ENCODE assay signal across 10 cellular contexts in genomic region chr7:74271742-74272141, GRCh38. TPM values are rescaled to one million over a fixed set of nuclear protein-coding genes. Genes with fewer than 3 reads are reported as not detected.
DNase-seq lines count a peak whose midpoint lies in the region; ATAC-seq and TF ChIP-seq lines count a peak whose summit lies in the region.
"Had no signal": no experiment of that assay in that cellular context is flagged by ENCODE, and none has a peak within 500 bp of the region (broad histone marks: within the 10 kb centered on the region; RNA-seq: fewer than 3 reads in every experiment).

No MANE protein-coding gene starts in this region.

- no peak overlapping the region for H3K4me3 Mint-ChIP-seq in activated CD4-positive, alpha-beta T cell treated with anti-CD3 and anti-CD28 coated beads, Interleukin-2, amount 10 ng/mL, durations not matched to agents 7 days and 5 days
- peak overlapping the region in 1 of 8 donors; percentile 28 for H3K4me3 Mint-ChIP-seq in CD4-positive, alpha-beta memory T cell

- POLR2A ChIA-PET in activated CD4-positive, alpha-beta T cell treated with anti-CD3 and anti-CD28 coated beads, Interleukin-2, amount 10 ng/mL, durations not matched to agents 7 days and 5 days (lab: Charles Lee): interaction anchor here (0.6 kb wide), 1 partner anchor 10 kb away, joined by 4 read pairs; no protein-coding TSS in a partner anchor
- POLR2A ChIA-PET in CD4-positive, alpha-beta memory T cell (lab: Charles Lee; ENCODE audit: partially characterized antibody): no interaction called here

- H3K9me3 Mint-ChIP-seq in activated CD4-positive, alpha-beta T cell treated with anti-CD3 and anti-CD28 coated beads, Interleukin-2, amount 10 ng/mL, durations not matched to agents 7 days and 5 days: no peaks in the 10 kb centered on the region
- no peaks in the 10 kb centered on the region for H3K9me3 Mint-ChIP-seq in CD4-positive, alpha-beta memory T cell

- no peaks in the 10 kb centered on the region for H3K36me3 Mint-ChIP-seq in activated CD4-positive, alpha-beta T cell treated with anti-CD3 and anti-CD28 coated beads, Interleukin-2, amount 10 ng/mL, durations not matched to agents 7 days and 5 days (ENCODE audit: low read depth)
- H3K36me3 Mint-ChIP-seq in CD4-positive, alpha-beta memory T cell: no peaks in the 10 kb centered on the region

- H3K27me3 Mint-ChIP-seq in activated CD4-positive, alpha-beta T cell treated with anti-CD3 and anti-CD28 coated beads, Interleukin-2, amount 10 ng/mL, durations not matched to agents 7 days and 5 days: peaks cover 12% of the 10 kb centered on the region
- H3K27me3 Mint-ChIP-seq in CD4-positive, alpha-beta memory T cell: peaks cover 0 to 9% of the 10 kb centered on the region in 2 donors

- H3K4me1 ChIP-seq in right lobe of liver: peaks cover 0 to 6% (median 0%) of the 10 kb centered on the region in 4 donors
- H3K4me1 ChIP-seq in thoracic aorta (ENCODE audit: control insufficient read depth in 1 of 2, low read depth in 2 of 2): peaks cover 4 to 16% of the 10 kb centered on the region in 2 donors
- H3K4me1 ChIP-seq in CD4-positive, alpha-beta memory T cell (ENCODE audit: insufficient read depth, low read length): no peaks in the 10 kb centered on the region

- no peak for DNase-seq in activated CD4-positive, alpha-beta T cell treated with anti-CD3 and anti-CD28 coated beads, Interleukin-2, amount 10 ng/mL, durations not matched to agents 7 days and 5 days
- DNase-seq in activated CD4-positive, alpha-beta T cell treated with anti-CD3 and anti-CD28 coated beads for 4 hours: no peak
- DNase-seq in UCSD-AML1 (lab: John Stamatoyannopoulos, UW; ENCODE audit: unreplicated experiment): peak; percentile 30
- no peak for DNase-seq in right lobe of liver
- no peak for DNase-seq in thoracic aorta (ENCODE audit: low spot score)
- no peak for DNase-seq in CD4-positive, alpha-beta memory T cell
- no peak for DNase-seq in LoVo (ENCODE audit: low spot score)
- DNase-seq: activated T-cell treated with anti-CD3 and anti-CD28 coated beads, Interleukin-2, amount 50 U/mL, for 1 hour; NCI-H524 treated with DMSO at 0.1 percent for 48 hours had no signal

- H3K36me3 ChIP-seq in right lobe of liver (no peaks in the 10 kb centered on the region), thoracic aorta (no peaks in the 10 kb centered on the region)
- no peaks in the 10 kb centered on the region for H3K36me3 ChIP-seq in CD4-positive, alpha-beta memory T cell (ENCODE audit: insufficient read depth, low read length)

- H3K27ac Mint-ChIP-seq in activated CD4-positive, alpha-beta T cell treated with anti-CD3 and anti-CD28 coated beads, Interleukin-2, amount 10 ng/mL, durations not matched to agents 7 days and 5 days: peak overlapping the region; percentile 68
- H3K27ac Mint-ChIP-seq in CD4-positive, alpha-beta memory T cell: peak overlapping the region in 3 of 7 donors; percentile 53 to 74 (median 65)

- peaks cover 22% of the 10 kb centered on the region for H3K4me1 Mint-ChIP-seq in activated CD4-positive, alpha-beta T cell treated with anti-CD3 and anti-CD28 coated beads, Interleukin-2, amount 10 ng/mL, durations not matched to agents 7 days and 5 days
- peaks cover 4 to 7% (median 5%) of the 10 kb centered on the region in 4 donors for H3K4me1 Mint-ChIP-seq in CD4-positive, alpha-beta memory T cell

- intact Hi-C loops in right lobe of liver (cut with DNase I): loop anchor here in 1 of 2 donors (10.0 kb wide), 1 partner anchor 67 kb away; no protein-coding TSS in a partner anchor
- intact Hi-C loops in CD4-positive, alpha-beta memory T cell (cut with micrococcal nuclease): no loop called here

- ATAC-seq in right lobe of liver (peak in 1 of 4 donors; percentile 8), thoracic aorta (ENCODE audit: insufficient number of reproducible peaks, low FRiP score, low read depth) (no peak), GM18873 (IDR thresholded peaks at IDR 0.05; ENCODE audit: low FRiP score, unreplicated experiment) (no peak)

- TF ChIP-seq CTCF in right lobe of liver (IDR thresholded peaks at IDR 0.05): no peak
- no peak for TF ChIP-seq CTCF in thoracic aorta (IDR thresholded peaks at IDR 0.05)

- H3K27me3 ChIP-seq in right lobe of liver (no peaks in the 10 kb centered on the region), thoracic aorta (replicated peaks; ENCODE audit: insufficient read depth) (no peaks in the 10 kb centered on the region)
- H3K27me3 ChIP-seq in CD4-positive, alpha-beta memory T cell (ENCODE audit: insufficient read depth, low read length): no peaks in the 10 kb centered on the region

- H3K27ac ChIP-seq in right lobe of liver (peak overlapping the region; percentile 62 to 67 (median 66)), thoracic aorta (peak overlapping the region; percentile 63 to 82)
- H3K27ac ChIP-seq in CD4-positive, alpha-beta memory T cell (ENCODE audit: low read depth, low read length): no peak overlapping the region

- H3K9me3 ChIP-seq in right lobe of liver (no peaks in the 10 kb centered on the region), thoracic aorta (no peaks in the 10 kb centered on the region)
- H3K9me3 ChIP-seq in CD4-positive, alpha-beta memory T cell (ENCODE audit: control insufficient read depth in 1 of 2, low read length in 2 of 2): no peaks in the 10 kb centered on the region

- no peak for TF ChIP-seq POLR2A in right lobe of liver (IDR thresholded peaks at IDR 0.05)

- 38% methylated on average over 4 of the region's 6 CpGs for WGBS in right lobe of liver (ENCODE audit: insufficient coverage, low coverage, low lambda C conversion rate, missing lambda C conversion rate)

- H3K4me3 ChIP-seq in right lobe of liver (no peak overlapping the region), thoracic aorta (no peak overlapping the region)
- no peak overlapping the region for H3K4me3 ChIP-seq in CD4-positive, alpha-beta memory T cell (ENCODE audit: low read length in 2 of 2)

- CTCF ChIA-PET in activated CD4-positive, alpha-beta T cell treated with anti-CD3 and anti-CD28 coated beads, Interleukin-2, amount 10 ng/mL, durations not matched to agents 7 days and 5 days (lab: Charles Lee): no interaction called here
- CTCF ChIA-PET in CD4-positive, alpha-beta memory T cell (lab: Charles Lee; ENCODE audit: partially characterized antibody): interaction anchor here (0.9 kb wide), 1 partner anchor 17 kb away, joined by 3 read pairs; no protein-coding TSS in a partner anchor

RNA-seq across cellular contexts. Expression of gene CLIP2, which starts 17.5 kb away (rescaled TPM):
- total RNA-seq in activated CD4-positive, alpha-beta T cell treated with anti-CD3 and anti-CD28 coated beads, Interleukin-2, amount 10 ng/mL, durations not matched to agents 7 days and 5 days: under 1 TPM; 0.72 to 0.89 TPM
- total RNA-seq in right lobe of liver: 1 to 10 TPM; 2.8 to 6.8 (median 4.2) TPM
- total RNA-seq in thoracic aorta: 10 to 100 TPM; 50.7 to 52.9 TPM
- 1 to 10 TPM; 3.0 to 5.7 TPM for total RNA-seq in CD4-positive, alpha-beta memory T cell
- polyA plus RNA-seq in CD4-positive, alpha-beta memory T cell: under 1 TPM; 0.15 to 0.36 TPM

RNA-seq across cellular contexts. Expression of gene RFC2, which starts 17.5 kb away (rescaled TPM):
- 10 to 100 TPM; 52.2 to 62.9 TPM for total RNA-seq in activated CD4-positive, alpha-beta T cell treated with anti-CD3 and anti-CD28 coated beads, Interleukin-2, amount 10 ng/mL, durations not matched to agents 7 days and 5 days
- total RNA-seq in right lobe of liver: 10 to 100 TPM in 5 of 6 experiments, 1 to 10 TPM in 1; 8.0 to 21.3 (median 12.2) TPM
- total RNA-seq in thoracic aorta: 10 to 100 TPM in 1 of 2 donors, 1 to 10 TPM in 1; 9.5 to 15.2 TPM
- 10 to 100 TPM; 15.7 to 17.7 TPM for total RNA-seq in CD4-positive, alpha-beta memory T cell
- 10 to 100 TPM; 20.7 to 32.3 TPM for polyA plus RNA-seq in CD4-positive, alpha-beta memory T cell

Comparison
In these comparisons a context has a peak if more than half of its experiments do, and no peak if none do; other contexts are left out.
1. RNA of gene CLIP2, which starts 17.5 kb away (total RNA-seq): 50.7 to 52.9 TPM in thoracic aorta; 3.0 to 5.7 TPM in CD4-positive, alpha-beta memory T cell, 2.8 to 6.8 TPM in right lobe of liver and 0.72 to 0.89 TPM in activated CD4-positive, alpha-beta T cell treated with anti-CD3 and anti-CD28 coated beads, Interleukin-2, amount 10 ng/mL, durations not matched to agents 7 days and 5 days; every median in the first group is over 4 times any median in the second.